9 cellular contexts compared by ENCODE assay signal in the genomic region with DNA sequence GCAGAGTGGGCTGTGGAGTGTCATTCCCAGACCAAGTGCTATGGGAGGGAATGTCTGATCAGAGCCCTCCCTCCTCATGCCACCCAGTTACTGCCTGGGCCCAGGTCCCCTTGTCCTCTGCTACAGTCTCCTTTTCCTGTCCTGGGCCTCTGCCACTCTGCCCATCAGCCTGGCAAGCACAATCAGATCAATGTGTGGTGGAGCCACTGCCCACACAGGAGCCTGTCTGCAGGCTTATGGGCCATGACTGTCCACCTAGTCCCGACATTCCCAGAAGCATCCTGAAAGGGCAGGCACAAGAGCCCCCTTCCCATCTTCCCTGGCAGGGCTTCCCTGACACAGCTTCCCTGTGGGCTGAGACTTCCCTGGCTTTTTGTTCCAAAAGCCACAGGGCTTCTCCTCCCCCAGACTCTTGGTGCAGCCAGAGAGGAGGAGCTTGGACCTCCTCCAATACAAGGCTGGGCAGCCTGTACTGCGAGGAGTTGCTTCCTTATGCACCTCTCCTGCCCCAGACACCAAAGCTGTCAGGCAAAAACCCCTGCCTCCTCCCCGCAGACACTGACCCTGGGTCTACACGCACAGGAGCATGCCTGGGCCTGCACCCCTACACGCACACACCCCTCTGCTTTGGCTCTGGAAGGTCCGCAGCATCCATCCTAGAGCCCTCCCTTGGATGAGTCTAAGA. TPM values are rescaled to one million over a fixed set of nuclear protein-coding genes. Genes with fewer than 3 reads are reported as not detected.
DNase-seq lines count a peak whose midpoint lies in the region; ATAC-seq and TF ChIP-seq lines count a peak whose summit lies in the region.
"Had no signal": no experiment of that assay in that cellular context is flagged by ENCODE, and none has a peak within 500 bp of the region (broad histone marks: within the 10 kb centered on the region; RNA-seq: fewer than 3 reads in every experiment).

No MANE protein-coding gene starts in this region.

- H3K18ac ChIP-seq in neuronal stem cell (ENCODE audit: low read length), result peak overlapping the region; percentile 93

- no peak overlapping the region for H4K8ac ChIP-seq in neuronal stem cell (ENCODE audit: low read depth, low read length)

- DNase-seq in DMS153 (lab: John Stamatoyannopoulos, UW), result peak; percentile 78
- DNase-seq in NCI-H2171 treated with DMSO at 0.1 percent for 48 hours (lab: John Stamatoyannopoulos, UW), result peak; percentile 86
- DNase-seq in choroid plexus epithelial cell (ENCODE audit: low read depth), result peak; percentile 29
- no peak for DNase-seq in neuronal stem cell (ENCODE audit: low spot score)
- DNase-seq in DMS114 treated with DMSO at 0.1 percent for 48 hours (lab: John Stamatoyannopoulos, UW; ENCODE audit: unreplicated experiment), result no peak
- no peak for DNase-seq in stimulated activated CD4-positive, alpha-beta T cell treated with anti-CD3 and anti-CD28 coated beads, Interleukin-2, amount 100 ng/mL, for 24 hours
- no peak for DNase-seq in NCI-H526 treated with DMSO at 0.1 percent for 48 hours (lab: John Stamatoyannopoulos, UW)

- no peak overlapping the region for H4K91ac ChIP-seq in neuronal stem cell (ENCODE audit: low read depth, low read length, poor library complexity)

- H2BK120ac ChIP-seq in neuronal stem cell (ENCODE audit: low read depth, low read length), result peak overlapping the region; percentile 29

- H2BK15ac ChIP-seq in neuronal stem cell (ENCODE audit: low read length), result peak overlapping the region; percentile 50

- peak overlapping the region; percentile 10 for H2BK5ac ChIP-seq in neuronal stem cell (ENCODE audit: low read length)

- TF ChIP-seq CTCF in choroid plexus epithelial cell (conservative IDR thresholded peaks at IDR 0.05; ENCODE audit: low read depth, low read length), result no peak

- H3K4me2 ChIP-seq in neuronal stem cell (ENCODE audit: insufficient read depth, low read length, poor library complexity, severe bottlenecking), result no peak overlapping the region
- H3K4me2 ChIP-seq: PC-9 had no signal

- no peak overlapping the region for H3K4me3 ChIP-seq in choroid plexus epithelial cell (ENCODE audit: low read depth, low read length)
- H3K4me3 ChIP-seq in neuronal stem cell (ENCODE audit: low read length in 2 of 2), result no peak overlapping the region
- H3K4me3 ChIP-seq: PC-9 had no signal

- H3K36me3 ChIP-seq in neuronal stem cell (replicated peaks in 1 of 2; ENCODE audit: control insufficient read depth in 2 of 2, insufficient read depth in 2 of 2, low read length in 2 of 2), result no peaks in the 10 kb centered on the region

- H3K9me3 ChIP-seq in neuronal stem cell (replicated peaks in 1 of 2; ENCODE audit: control insufficient read depth in 2 of 2, insufficient read depth in 1 of 2, low read depth in 1 of 2, low read length in 2 of 2), result no peaks in the 10 kb centered on the region

- H2AFZ ChIP-seq in neuronal stem cell (ENCODE audit: low read length), result peak overlapping the region; percentile 55
- H2AFZ ChIP-seq: PC-9 had no signal

- no peak overlapping the region for H3K14ac ChIP-seq in neuronal stem cell (ENCODE audit: low read length)

- no peak overlapping the region for H3K27ac ChIP-seq in neuronal stem cell (replicated peaks; ENCODE audit: low read length)
- H3K27ac ChIP-seq: PC-9 had no signal

- H3K9ac ChIP-seq in neuronal stem cell (ENCODE audit: low read depth, low read length, poor library complexity), result no peak overlapping the region

- WGBS in neuronal stem cell (ENCODE audit: extremely low coverage in 2 of 2, insufficient read length in 2 of 2, insufficient replicate concordance in 1 of 2), 2 donors, result no CpG with 5 or more reads among the region's 6 CpGs

- H3K27me3 ChIP-seq in neuronal stem cell (ENCODE audit: control insufficient read depth in 3 of 3, insufficient read depth in 3 of 3, low read depth in 1 of 3, low read length in 3 of 3), result peaks cover 0 to 27% (median 0%) of the 10 kb centered on the region in 3 experiments

- peaks cover 16 to 27% of the 10 kb centered on the region in 2 donors for H3K4me1 ChIP-seq in neuronal stem cell (ENCODE audit: control insufficient read depth in 2 of 2, insufficient read depth in 1 of 2, low read depth in 1 of 2, low read length in 2 of 2)

- H3K23ac ChIP-seq in neuronal stem cell (ENCODE audit: low read depth, low read length, poor library complexity), result peak overlapping the region; percentile 22

- no peak for ATAC-seq in GM21381 (IDR thresholded peaks at IDR 0.05; ENCODE audit: unreplicated experiment)

- H3K79me1 ChIP-seq in neuronal stem cell (ENCODE audit: low read depth, low read length), result no peaks in the 10 kb centered on the region

- no peak overlapping the region for H3K4ac ChIP-seq in neuronal stem cell (ENCODE audit: low read length)

- no peak overlapping the region for H2BK12ac ChIP-seq in neuronal stem cell (ENCODE audit: low read length)

- peak overlapping the region; percentile 10 for H2AK5ac ChIP-seq in neuronal stem cell (ENCODE audit: low read depth, low read length)

RNA-seq across cellular contexts. Expression of gene CNTN2, which starts 29.2 kb away (rescaled TPM):
- polyA plus RNA-seq in neuronal stem cell (2013, experiment 1 of 2), result 0.66 TPM
- polyA plus RNA-seq in neuronal stem cell (2013, experiment 2 of 2), result 0.66 TPM

Comparison
In these comparisons a context has a peak if more than half of its experiments do, and no peak if none do; other contexts are left out.
1. DNase-seq: peak in DMS153 (single experiment), NCI-H2171 treated with DMSO at 0.1 percent for 48 hours (single experiment) and choroid plexus epithelial cell (single experiment); none in neuronal stem cell (single experiment), DMS114 treated with DMSO at 0.1 percent for 48 hours (single experiment), stimulated activated CD4-positive, alpha-beta T cell treated with anti-CD3 and anti-CD28 coated beads, Interleukin-2, amount 100 ng/mL, for 24 hours (0 of 2) and NCI-H526 treated with DMSO at 0.1 percent for 48 hours (single experiment).